Comparison of ENCODE assay signal across 1 cellular context in genomic region chr5:72816297-72817075, GRCh38.
TF ChIP-seq lines count a peak whose summit lies in the region.

Gene TNPO1, plus strand, starts transcription at chr5:72816661. Its CDS starts 77 bp downstream, at chr5:72816738.

TF ChIP-seq in K562, 482 proteins besides CTCF, POLR2A, EP300 and RAD21 (continued from another document and continues in another):
- TF ChIP-seq KDM4B (IDR thresholded peaks at IDR 0.05; ENCODE audit: borderline replicate concordance in 2 of 2, low read depth in 1 of 2) (0 out of 4 replicates have a peak, but pooled peaks of 1 of the 2 experiments have one; percentile 31), ZNF586 (CRISPR knock-in tag; conservative IDR thresholded peaks at IDR 0.05) (no peak), CHAMP1 (IDR thresholded peaks at IDR 0.05) (no peak), TFAM (CRISPR knock-in tag; conservative IDR thresholded peaks at IDR 0.05) (no peak), CTBP1 (IDR thresholded peaks at IDR 0.05; ENCODE audit: borderline replicate concordance) (peak; percentile 88), ELK1 (CRISPR knock-in tag; IDR thresholded peaks at IDR 0.05) (no peak), ZNF444 (CRISPR knock-in tag; IDR thresholded peaks at IDR 0.05) (no peak), GABPA (tag; conservative IDR thresholded peaks at IDR 0.05; ENCODE audit: low read depth) (no peak), ZKSCAN8 (CRISPR knock-in tag; IDR thresholded peaks at IDR 0.05) (no peak), CBX5 (IDR thresholded peaks at IDR 0.05; ENCODE audit: borderline replicate concordance, low read depth) (no peak), TEAD2 (tag; IDR thresholded peaks at IDR 0.05) (no peak), BRCA1 (IDR thresholded peaks at IDR 0.05) (no peak), BRCA1 (CRISPR knock-in tag; IDR thresholded peaks at IDR 0.05) (no peak), HNRNPLL (IDR thresholded peaks at IDR 0.05; ENCODE audit: low read depth, low read length, poor library complexity, severe bottlenecking) (peak; percentile 80), FOXP1 (CRISPR knock-in tag; IDR thresholded peaks at IDR 0.05) (no peak), GABPB1 (CRISPR knock-in tag; IDR thresholded peaks at IDR 0.05) (peak; percentile 57), ETV6 (IDR thresholded peaks at IDR 0.05; ENCODE audit: borderline replicate concordance in 1 of 2, low read depth in 2 of 2, low read length in 1 of 2) (no peak), ETV6 (CRISPR knock-in tag; IDR thresholded peaks at IDR 0.05; ENCODE audit: borderline replicate concordance) (no peak), DPF2 (IDR thresholded peaks at IDR 0.05) (no peak), ZNF445 (CRISPR knock-in tag; IDR thresholded peaks at IDR 0.05; ENCODE audit: low read depth) (no peak), RB1 (IDR thresholded peaks at IDR 0.05; ENCODE audit: low read depth) (peak; percentile 48; the same call in 1 of the 2 replicates), THAP7 (CRISPR knock-in tag; IDR thresholded peaks at IDR 0.05) (no peak), ATF3 (IDR thresholded peaks at IDR 0.05) (no peak), ATF3 (CRISPR knock-in tag; conservative IDR thresholded peaks at IDR 0.05) (no peak; the same call in 1 of the 2 replicates), SNRNP70 (optimal IDR thresholded peaks at IDR 0.05; ENCODE audit: low read depth, low read length) (no peak), TBL1XR1 (IDR thresholded peaks at IDR 0.05; ENCODE audit: low read length in 2 of 2) (no peak; a peak in 1 of 4 replicates), FOXJ2 (tag; IDR thresholded peaks at IDR 0.05) (no peak), CBFA2T2 (conservative IDR thresholded peaks at IDR 0.05) (no peak), SIN3A (IDR thresholded peaks at IDR 0.05; ENCODE audit: borderline replicate concordance in 2 of 2, control insufficient read depth in 1 of 2, low read depth in 2 of 2, low read length in 2 of 2) (peak; percentile 42 to 53; a peak in 1 of 4 replicates), ZNF668 (CRISPR knock-in tag; IDR thresholded peaks at IDR 0.05) (no peak), SP1 (CRISPR knock-in tag; IDR thresholded peaks at IDR 0.05) (peak; percentile 71; the same call in 1 of the 2 replicates), CBX1 (IDR thresholded peaks at IDR 0.05; ENCODE audit: low read depth) (no peak), MAZ (CRISPR knock-in tag; conservative IDR thresholded peaks at IDR 0.05 in 1 of 2, IDR thresholded peaks at IDR 0.05 in 1 of 2) (no peak; a peak in 1 of 4 replicates), ZNF121 (CRISPR knock-in tag; conservative IDR thresholded peaks at IDR 0.05) (0 out of 2 replicates have a peak, but pooled peaks have one; percentile 14), ZC3H4 (CRISPR knock-in tag; IDR thresholded peaks at IDR 0.05; ENCODE audit: borderline replicate concordance) (no peak), ZNF764 (CRISPR knock-in tag; IDR thresholded peaks at IDR 0.05; ENCODE audit: low read depth) (no peak), ZBTB7A (IDR thresholded peaks at IDR 0.05; ENCODE audit: borderline replicate concordance, control insufficient read depth, low read depth, low read length) (peak; percentile 22; the same call in 1 of the 2 replicates), ZNF780A (CRISPR knock-in tag; IDR thresholded peaks at IDR 0.05) (no peak), POLR2B (IDR thresholded peaks at IDR 0.05; ENCODE audit: low read depth, partially characterized antibody) (peak; percentile 52), RNF219 (CRISPR knock-in tag; IDR thresholded peaks at IDR 0.05) (no peak), FOS (IDR thresholded peaks at IDR 0.05; ENCODE audit: extremely low read depth, insufficient read length) (no peak), ZNF655 (CRISPR knock-in tag; IDR thresholded peaks at IDR 0.05) (no peak), ZNF12 (CRISPR knock-in tag; IDR thresholded peaks at IDR 0.05) (peak; percentile 75), HLTF (IDR thresholded peaks at IDR 0.05) (no peak), ZBTB33 (CRISPR knock-in tag; IDR thresholded peaks at IDR 0.05) (no peak), MTA2 (IDR thresholded peaks at IDR 0.05; ENCODE audit: low read depth) (no peak), ZNF507 (tag; conservative IDR thresholded peaks at IDR 0.05) (no peak), ZNF644 (tag; IDR thresholded peaks at IDR 0.05; ENCODE audit: low read depth) (no peak), TCF3 (CRISPR knock-in tag; IDR thresholded peaks at IDR 0.05) (0 out of 2 replicates have a peak, but pooled peaks have one; percentile 8), STAG1 (CRISPR knock-in tag; IDR thresholded peaks at IDR 0.05; ENCODE audit: borderline replicate concordance) (no peak), USF1 (CRISPR knock-in tag; IDR thresholded peaks at IDR 0.05) (0 out of 2 replicates have a peak, but pooled peaks have one; percentile 9), NFATC3 (IDR thresholded peaks at IDR 0.05) (no peak), ZNF184 (CRISPR knock-in tag; IDR thresholded peaks at IDR 0.05) (no peak), SIX5 (IDR thresholded peaks at IDR 0.05; ENCODE audit: borderline replicate concordance in 1 of 2, insufficient read depth in 1 of 2, low read depth in 1 of 2, low read length in 2 of 2) (no peak), ZC3H11A (IDR thresholded peaks at IDR 0.05; ENCODE audit: low read depth, low read length) (no peak), JUN (IDR thresholded peaks at IDR 0.05; ENCODE audit: borderline replicate concordance, low read depth, low read length) (no peak), JUN (CRISPR knock-in tag; IDR thresholded peaks at IDR 0.05; ENCODE audit: borderline replicate concordance) (no peak), ZNF609 (CRISPR knock-in tag; IDR thresholded peaks at IDR 0.05; ENCODE audit: borderline replicate concordance) (no peak)
